Comparison of ENCODE assay signal across 21 cellular contexts in genomic region chr7:754531-755420, GRCh38.
"Had no signal": no experiment of that assay in that cellular context is flagged by ENCODE, and none has a peak within 500 bp of the region (broad histone marks: within the 10 kb centered on the region; RNA-seq: fewer than 3 reads in every experiment).

No MANE protein-coding gene starts in this region.

- ATAC-seq: stimulated activated effector memory CD8-positive, alpha-beta T cell treated with anti-CD3 and anti-CD28 coated beads, Interleukin-12 subunit alpha, Interleukin-12 subunit beta, amount 100 ng/mL, for 72 hours; stimulated activated naive CD8-positive, alpha-beta T cell treated with anti-CD3 and anti-CD28 coated beads, Interleukin-15, amount 100 ng/mL, for 72 hours had no signal

- H3K9me3 ChIP-seq: suprapubic skin, tibial nerve had no signal

- H3K4me1 ChIP-seq: suprapubic skin had no signal

- H3K27ac Mint-ChIP-seq: activated T-cell treated with anti-CD3 and anti-CD28 coated beads, Interleukin-2, amount 50 U/mL, for 24 hours; activated T-helper 2 cell treated with anti-CD3 and anti-CD28 coated beads, Interferon-gamma antibody, Interleukin-2, Interleukin-4, amounts not matched to agents 10 μg/mL and 5 μg/mL and 100 μg/mL, durations not matched to agents 14 hours and 24 hours and 36 hours; immature natural killer cell; progenitor cell of endocrine pancreas; stimulated activated effector memory CD8-positive, alpha-beta T cell treated with anti-CD3 and anti-CD28 coated beads, Interleukin-12 subunit alpha, Interleukin-12 subunit beta, amount 100 ng/mL, for 72 hours; stimulated activated naive CD8-positive, alpha-beta T cell treated with anti-CD3 and anti-CD28 coated beads, Interleukin-15, amount 100 ng/mL, for 72 hours had no signal

- DNase-seq: activated naive CD4-positive, alpha-beta T cell treated with anti-CD3 and anti-CD28 coated beads, Interleukin-2, amount 10 ng/mL, durations not matched to agents 7 days and 5 days; activated T-cell treated with anti-CD3 and anti-CD28 coated beads, Interleukin-2, amount 50 U/mL, for 24 hours; central memory CD4-positive, alpha-beta T cell; effector memory CD4-positive, alpha-beta T cell; glutamatergic neuron; immature natural killer cell; kidney glomerular epithelial cell; mesendoderm; naive B cell; occipital lobe; retina; stimulated activated CD4-positive, alpha-beta T cell treated with anti-CD3 and anti-CD28 coated beads, Interleukin-1b, Interleukin-23, amount 100 ng/mL, for 48 hours; stimulated activated naive CD8-positive, alpha-beta T cell treated with anti-CD3 and anti-CD28 coated beads, Interleukin-15, amount 100 ng/mL, for 72 hours; T-helper 1 cell had no signal

- H3K27ac ChIP-seq: hepatocyte, suprapubic skin, tibial nerve had no signal

- H3K9me3 Mint-ChIP-seq: activated naive CD4-positive, alpha-beta T cell treated with anti-CD3 and anti-CD28 coated beads, Interleukin-2, amount 10 ng/mL, durations not matched to agents 7 days and 5 days; activated T-cell treated with anti-CD3 and anti-CD28 coated beads, Interleukin-2, amount 50 U/mL, for 24 hours; activated T-helper 2 cell treated with anti-CD3 and anti-CD28 coated beads, Interferon-gamma antibody, Interleukin-2, Interleukin-4, amounts not matched to agents 10 μg/mL and 5 μg/mL and 100 μg/mL, durations not matched to agents 14 hours and 24 hours and 36 hours; brain; immature natural killer cell; naive B cell; stimulated activated effector memory CD8-positive, alpha-beta T cell treated with anti-CD3 and anti-CD28 coated beads, Interleukin-12 subunit alpha, Interleukin-12 subunit beta, amount 100 ng/mL, for 72 hours; stimulated activated naive CD8-positive, alpha-beta T cell treated with anti-CD3 and anti-CD28 coated beads, Interleukin-15, amount 100 ng/mL, for 72 hours had no signal

- H3K4me3 ChIP-seq: hepatocyte, suprapubic skin, tibial nerve had no signal

- H3K27me3 ChIP-seq: hepatocyte, suprapubic skin, tibial nerve had no signal
